14 cellular contexts compared by ENCODE assay signal in the genomic region with DNA sequence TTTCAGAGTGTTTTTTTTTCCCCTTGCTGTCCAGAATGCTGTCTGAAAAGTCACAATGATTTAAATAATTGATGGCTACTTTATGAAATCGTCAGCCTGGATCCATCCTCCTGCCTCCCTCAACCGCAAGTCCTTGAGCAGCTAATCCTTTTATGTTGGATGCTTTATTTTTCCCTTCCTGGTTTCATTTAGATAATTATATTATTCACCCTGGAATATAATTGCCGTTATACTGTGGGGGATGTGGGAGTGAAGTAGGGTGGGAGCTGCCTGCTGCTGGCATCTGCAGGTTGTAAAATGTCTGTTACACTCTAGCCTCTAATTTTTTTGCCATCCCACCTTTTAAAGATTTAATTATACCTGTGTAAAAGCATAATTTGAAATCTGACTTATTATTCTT.
A peak's percentile ranks its signal among the peaks of the same experiment; 100 is the strongest.
DNase-seq lines count a peak whose midpoint lies in the region; TF ChIP-seq lines count a peak whose summit lies in the region.
"Had no signal": no experiment of that assay in that cellular context is flagged by ENCODE, and none has a peak within 500 bp of the region (broad histone marks: within the 10 kb centered on the region; RNA-seq: fewer than 3 reads in every experiment).

No MANE protein-coding gene starts in this region.

- H3K9me3 ChIP-seq in SK-N-SH: 0 out of 2 replicates have a peak, but pooled peaks cover 5% of the 10 kb centered on the region
- no peaks in the 10 kb centered on the region for H3K9me3 ChIP-seq in adrenal gland (replicated peaks in 1 of 3)

- DNase-seq in NCI-H2107 treated with DMSO at 0.1 percent for 48 hours (lab: John Stamatoyannopoulos, UW; ENCODE audit: unreplicated experiment): peak; percentile 29
- no peak for DNase-seq in NCI-H2107 (lab: John Stamatoyannopoulos, UW)
- peak; percentile 62 for DNase-seq in NCI-H2227 (lab: John Stamatoyannopoulos, UW; ENCODE audit: unreplicated experiment)
- DNase-seq in SK-N-SH: peak; percentile 71
- DNase-seq in putamen (ENCODE audit: low spot score): peak; percentile 59
- no peak for DNase-seq in adrenal gland
- no peak for DNase-seq in OCI-M2 (lab: John Stamatoyannopoulos, UW; ENCODE audit: unreplicated experiment)
- DNase-seq in CD1c-positive myeloid dendritic cell (ENCODE audit: extremely low spot score): no peak
- DNase-seq: Calu3; IMR-90; NCI-H187 treated with DMSO at 0.1 percent for 48 hours; NK-92 treated with Interleukin-12 subunit alpha and Interleukin-12 subunit beta, amount 100 ng/mL, for 24 hours; PC-9 had no signal

- 35% methylated on average over 3 of the region's 3 CpGs for WGBS in SK-N-SH (ENCODE audit: low lambda C conversion rate)
- 76 to 85% (median 79%) methylated on average over 3 of the region's 3 CpGs for WGBS in adrenal gland, 4 donors

- no peaks in the 10 kb centered on the region for H3K79me2 ChIP-seq in SK-N-SH (ENCODE audit: insufficient read depth)

- no peak overlapping the region for H3K4me2 ChIP-seq in SK-N-SH
- H3K4me2 ChIP-seq: PC-9 had no signal

- H2AFZ ChIP-seq in SK-N-SH (ENCODE audit: low read depth): no peak overlapping the region
- H2AFZ ChIP-seq: PC-9 had no signal

- H3K4me3 ChIP-seq in SK-N-SH (ENCODE audit: low read depth in 2 of 2, low read length in 1 of 2): no peak overlapping the region
- H3K4me3 ChIP-seq in adrenal gland: no peak overlapping the region
- H3K4me3 ChIP-seq: PC-9, SK-N-MC had no signal

- H3F3A ChIP-seq in SK-N-SH (replicated peaks; ENCODE audit: insufficient read depth): no peaks in the 10 kb centered on the region

- no peaks in the 10 kb centered on the region for H3K9me2 ChIP-seq in SK-N-SH

- peak overlapping the region; percentile 1 to 100; a peak in 3 of 4 replicates for H3K27ac ChIP-seq in SK-N-SH (ENCODE audit: low read depth in 2 of 2, low read length in 1 of 2)
- no peak overlapping the region for H3K27ac ChIP-seq in adrenal gland
- H3K27ac ChIP-seq: PC-9, SK-N-MC had no signal

- TF ChIP-seq EP300 in SK-N-SH (IDR thresholded peaks at IDR 0.05; ENCODE audit: borderline replicate concordance in 1 of 2, low read depth in 1 of 2, low read length in 1 of 2): peak in 1 of 2 experiments; percentile 98; a peak in 2 of 4 replicates

- CTCF ChIA-PET in SK-N-SH (lab: Yijun Ruan, JAX): interaction anchor here (0.6 to 6.0 kb wide), 28 partner anchors 9 to 584 kb away, joined by 3 to 47 read pairs (median 4); no protein-coding TSS in a partner anchor

- H4K20me1 ChIP-seq in SK-N-SH (ENCODE audit: insufficient read depth): no peaks in the 10 kb centered on the region

- peaks cover 7 to 10% of the 10 kb centered on the region in 2 experiments for H3K36me3 ChIP-seq in SK-N-SH (replicated peaks in 1 of 2; ENCODE audit: control insufficient read depth in 1 of 2, insufficient read depth in 2 of 2, low read length in 1 of 2)
- H3K36me3 ChIP-seq in adrenal gland (replicated peaks in 1 of 2): no peaks in the 10 kb centered on the region

- peak; percentile 71 for TF ChIP-seq RAD21 in SK-N-SH (IDR thresholded peaks at IDR 0.05; ENCODE audit: low read length)

- POLR2A ChIA-PET in SK-N-SH (lab: Yijun Ruan, JAX): interaction anchor here (0.8 to 3.3 kb wide), 11 partner anchors 9 to 148 kb away, joined by 3 to 26 read pairs (median 7); no protein-coding TSS in a partner anchor

- intact Hi-C loops in adrenal gland (cut with DNase I): no loop called here

- TF ChIP-seq POLR2A in adrenal gland (IDR thresholded peaks at IDR 0.05): no peak

- TF ChIP-seq CTCF in SK-N-SH (IDR thresholded peaks at IDR 0.05) (no peak), adrenal gland (IDR thresholded peaks at IDR 0.05) (no peak)

- peaks cover 0 to 50% of the 10 kb centered on the region in 2 experiments; a peak in 2 of 4 replicates for H3K4me1 ChIP-seq in SK-N-SH (ENCODE audit: control insufficient read depth in 1 of 2, insufficient read depth in 2 of 2, low read depth in 1 of 2, low read length in 1 of 2)
- no peaks in the 10 kb centered on the region for H3K4me1 ChIP-seq in adrenal gland (replicated peaks in 1 of 2)

- no peak overlapping the region for H3K9ac ChIP-seq in SK-N-SH

- H3K27me3 ChIP-seq in SK-N-SH (ENCODE audit: insufficient read depth): no peaks in the 10 kb centered on the region
- H3K27me3 ChIP-seq in adrenal gland: no peaks in the 10 kb centered on the region

TF ChIP-seq in SK-N-SH, 30 proteins besides CTCF, POLR2A, EP300 and RAD21:
- TF ChIP-seq SMC3 (IDR thresholded peaks at IDR 0.05; ENCODE audit: low read depth, low read length) (peak; percentile 37; the same call in 1 of the 2 replicates), GATA2 (CRISPR knock-in tag; IDR thresholded peaks at IDR 0.05) (peak; percentile 44; the same call in 1 of the 2 replicates), TEAD4 (IDR thresholded peaks at IDR 0.05; ENCODE audit: borderline replicate concordance, insufficient read depth) (0 out of 2 replicates have a peak, but pooled peaks have one; percentile 35), TCF12 (IDR thresholded peaks at IDR 0.05) (peak; percentile 31; the same call in 1 of the 2 replicates), FOSL2 (IDR thresholded peaks at IDR 0.05; ENCODE audit: borderline replicate concordance, low read depth) (no peak), RFX5 (IDR thresholded peaks at IDR 0.05; ENCODE audit: low read length) (peak; percentile 70), FOXJ3 (CRISPR knock-in tag; IDR thresholded peaks at IDR 0.05) (peak; percentile 72), RCOR1 (IDR thresholded peaks at IDR 0.05; ENCODE audit: low read length) (peak; percentile 65; the same call in 1 of the 2 replicates), CHD2 (IDR thresholded peaks at IDR 0.05; ENCODE audit: low read length, partially characterized antibody) (peak; percentile 91)
- TF ChIP-seq, protein P1, sequence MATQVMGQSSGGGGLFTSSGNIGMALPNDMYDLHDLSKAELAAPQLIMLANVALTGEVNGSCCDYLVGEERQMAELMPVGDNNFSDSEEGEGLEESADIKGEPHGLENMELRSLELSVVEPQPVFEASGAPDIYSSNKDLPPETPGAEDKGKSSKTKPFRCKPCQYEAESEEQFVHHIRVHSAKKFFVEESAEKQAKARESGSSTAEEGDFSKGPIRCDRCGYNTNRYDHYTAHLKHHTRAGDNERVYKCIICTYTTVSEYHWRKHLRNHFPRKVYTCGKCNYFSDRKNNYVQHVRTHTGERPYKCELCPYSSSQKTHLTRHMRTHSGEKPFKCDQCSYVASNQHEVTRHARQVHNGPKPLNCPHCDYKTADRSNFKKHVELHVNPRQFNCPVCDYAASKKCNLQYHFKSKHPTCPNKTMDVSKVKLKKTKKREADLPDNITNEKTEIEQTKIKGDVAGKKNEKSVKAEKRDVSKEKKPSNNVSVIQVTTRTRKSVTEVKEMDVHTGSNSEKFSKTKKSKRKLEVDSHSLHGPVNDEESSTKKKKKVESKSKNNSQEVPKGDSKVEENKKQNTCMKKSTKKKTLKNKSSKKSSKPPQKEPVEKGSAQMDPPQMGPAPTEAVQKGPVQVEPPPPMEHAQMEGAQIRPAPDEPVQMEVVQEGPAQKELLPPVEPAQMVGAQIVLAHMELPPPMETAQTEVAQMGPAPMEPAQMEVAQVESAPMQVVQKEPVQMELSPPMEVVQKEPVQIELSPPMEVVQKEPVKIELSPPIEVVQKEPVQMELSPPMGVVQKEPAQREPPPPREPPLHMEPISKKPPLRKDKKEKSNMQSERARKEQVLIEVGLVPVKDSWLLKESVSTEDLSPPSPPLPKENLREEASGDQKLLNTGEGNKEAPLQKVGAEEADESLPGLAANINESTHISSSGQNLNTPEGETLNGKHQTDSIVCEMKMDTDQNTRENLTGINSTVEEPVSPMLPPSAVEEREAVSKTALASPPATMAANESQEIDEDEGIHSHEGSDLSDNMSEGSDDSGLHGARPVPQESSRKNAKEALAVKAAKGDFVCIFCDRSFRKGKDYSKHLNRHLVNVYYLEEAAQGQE (IDR thresholded peaks at IDR 0.05; ENCODE audit: low read depth, low read length): no peak

Comparison
In these comparisons a context has a peak if more than half of its experiments do, and no peak if none do; other contexts are left out.
1. DNase-seq: peak in NCI-H2107 treated with DMSO at 0.1 percent for 48 hours (single experiment), NCI-H2227 (single experiment), SK-N-SH (single experiment) and putamen (single experiment); none in NCI-H2107 (single experiment), adrenal gland (0 of 7), OCI-M2 (single experiment) and CD1c-positive myeloid dendritic cell (single experiment).
2. H3K27ac ChIP-seq: peak in SK-N-SH (2 of 2); none in adrenal gland (0 of 5).